ENCODE assay signal across 8 cellular contexts in the genomic region with DNA sequence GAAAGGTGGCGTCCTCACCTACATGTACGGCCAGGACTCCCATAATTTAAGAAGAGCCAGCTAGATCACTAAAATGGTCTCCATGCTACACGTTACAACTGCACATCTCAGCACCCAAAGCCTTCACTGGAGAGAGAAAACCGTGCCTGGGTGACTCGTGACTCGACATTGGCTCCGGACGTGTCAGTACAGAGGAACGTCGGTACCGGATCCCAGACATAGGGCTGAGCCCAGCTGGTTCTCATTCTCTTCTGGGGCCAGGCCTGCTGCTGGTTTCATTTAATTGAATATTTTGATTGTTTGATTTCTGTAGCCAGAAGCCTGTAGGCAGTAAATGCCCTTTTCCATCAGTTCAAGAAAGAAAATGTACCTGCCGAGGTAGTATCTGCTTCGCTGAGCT.
A peak's percentile ranks its signal among the peaks of the same experiment; 100 is the strongest.
DNase-seq lines count a peak whose midpoint lies in the region; ATAC-seq and TF ChIP-seq lines count a peak whose summit lies in the region.

No MANE protein-coding gene starts in this region.

- DNase-seq in BE2C (peak; percentile 37), right lobe of liver (no peak), NCI-H1092 treated with DMSO at 0.1 percent for 48 hours (lab: John Stamatoyannopoulos, UW) (no peak), thyroid gland (no peak)
- DNase-seq in activated CD8-positive, alpha-beta T cell treated with anti-CD3 and anti-CD28 coated beads for 36 hours: no peak
- DNase-seq in stimulated activated CD4-positive, alpha-beta T cell treated with anti-CD3 and anti-CD28 coated beads, Interleukin-4, amount 100 ng/mL, for 24 hours: no peak

- no peak overlapping the region for H3K4me3 Mint-ChIP-seq in activated CD8-positive, alpha-beta T cell treated with anti-CD3 and anti-CD28 coated beads for 36 hours

- H3K4me1 Mint-ChIP-seq in activated CD8-positive, alpha-beta T cell treated with anti-CD3 and anti-CD28 coated beads for 36 hours (ENCODE audit: low read depth): peaks cover 13% of the 10 kb centered on the region

- peak overlapping the region; percentile 47 for H3K4me3 ChIP-seq in BE2C (ENCODE audit: low read depth, low read length)
- H3K4me3 ChIP-seq in right lobe of liver: no peak overlapping the region
- H3K4me3 ChIP-seq in thyroid gland (replicated peaks in 1 of 3): no peak overlapping the region

- H3K27me3 ChIP-seq in BE2C (no peaks in the 10 kb centered on the region), right lobe of liver (no peaks in the 10 kb centered on the region), thyroid gland (no peaks in the 10 kb centered on the region)

- no peak overlapping the region for H3K27ac ChIP-seq in right lobe of liver
- H3K27ac ChIP-seq in thyroid gland: no peak overlapping the region

- H3K4me1 ChIP-seq in BE2C: peaks cover 10% of the 10 kb centered on the region; the same call in 1 of the 2 replicates
- H3K4me1 ChIP-seq in right lobe of liver: no peaks in the 10 kb centered on the region
- no peaks in the 10 kb centered on the region for H3K4me1 ChIP-seq in thyroid gland

- no peaks in the 10 kb centered on the region for H3K36me3 ChIP-seq in BE2C
- no peaks in the 10 kb centered on the region for H3K36me3 ChIP-seq in right lobe of liver
- no peaks in the 10 kb centered on the region for H3K36me3 ChIP-seq in thyroid gland

- H3K27ac Mint-ChIP-seq in activated CD8-positive, alpha-beta T cell treated with anti-CD3 and anti-CD28 coated beads for 36 hours: peak overlapping the region; percentile 11

- H3K27me3 Mint-ChIP-seq in activated CD8-positive, alpha-beta T cell treated with anti-CD3 and anti-CD28 coated beads for 36 hours: no peaks in the 10 kb centered on the region

- TF ChIP-seq POLR2A in right lobe of liver (IDR thresholded peaks at IDR 0.05) (no peak), thyroid gland (IDR thresholded peaks at IDR 0.05) (no peak)

- 37% methylated on average over 12 of the region's 13 CpGs for WGBS in right lobe of liver (ENCODE audit: insufficient coverage, low coverage, low lambda C conversion rate, missing lambda C conversion rate)
- WGBS in thyroid gland, 2 donors: 50 to 52% methylated on average over 13 of the region's 13 CpGs

- peaks cover 6% of the 10 kb centered on the region for H3K36me3 Mint-ChIP-seq in activated CD8-positive, alpha-beta T cell treated with anti-CD3 and anti-CD28 coated beads for 36 hours (ENCODE audit: low read depth)

- ATAC-seq in GM21825 (IDR thresholded peaks at IDR 0.05; ENCODE audit: unreplicated experiment): peak; percentile 6
- ATAC-seq in activated CD8-positive, alpha-beta T cell treated with anti-CD3 and anti-CD28 coated beads for 36 hours: peak; percentile 22
- peak; percentile 15 to 42 (median 36) for ATAC-seq in right lobe of liver
- ATAC-seq in GM18861 (IDR thresholded peaks at IDR 0.05; ENCODE audit: unreplicated experiment): no peak

- POLR2A ChIA-PET in activated CD8-positive, alpha-beta T cell treated with anti-CD3 and anti-CD28 coated beads for 36 hours (lab: Charles Lee): no interaction called here

- CTCF ChIA-PET in activated CD8-positive, alpha-beta T cell treated with anti-CD3 and anti-CD28 coated beads for 36 hours (lab: Charles Lee): interaction anchor here (0.7 to 4.7 kb wide), 57 partner anchors 10 to 1192 kb away, joined by 3 to 56 read pairs (median 5); a partner anchor contains a TSS

- peaks cover 13% of the 10 kb centered on the region for H3K9me3 Mint-ChIP-seq in activated CD8-positive, alpha-beta T cell treated with anti-CD3 and anti-CD28 coated beads for 36 hours

- H3K9me3 ChIP-seq in BE2C (no peaks in the 10 kb centered on the region), right lobe of liver (no peaks in the 10 kb centered on the region), thyroid gland (no peaks in the 10 kb centered on the region)

- TF ChIP-seq CTCF in BE2C (IDR thresholded peaks at IDR 0.05; ENCODE audit: low read depth, low read length) (no peak), right lobe of liver (IDR thresholded peaks at IDR 0.05) (no peak), thyroid gland (IDR thresholded peaks at IDR 0.05) (no peak)
- no peak for TF ChIP-seq CTCF in activated CD8-positive, alpha-beta T cell treated with anti-CD3 and anti-CD28 coated beads for 36 hours (IDR thresholded peaks at IDR 0.05)

- intact Hi-C loops in activated CD8-positive, alpha-beta T cell treated with anti-CD3 and anti-CD28 coated beads for 36 hours (cut with micrococcal nuclease): loop anchor here (5.0 kb wide), 1 partner anchor 357 kb away; no protein-coding TSS in a partner anchor
- intact Hi-C loops in right lobe of liver (cut with DNase I): no loop called here
- intact Hi-C loops in thyroid gland (cut with DNase I): no loop called here
